Comparison of ENCODE assay signal across 17 cellular contexts in the genomic region with DNA sequence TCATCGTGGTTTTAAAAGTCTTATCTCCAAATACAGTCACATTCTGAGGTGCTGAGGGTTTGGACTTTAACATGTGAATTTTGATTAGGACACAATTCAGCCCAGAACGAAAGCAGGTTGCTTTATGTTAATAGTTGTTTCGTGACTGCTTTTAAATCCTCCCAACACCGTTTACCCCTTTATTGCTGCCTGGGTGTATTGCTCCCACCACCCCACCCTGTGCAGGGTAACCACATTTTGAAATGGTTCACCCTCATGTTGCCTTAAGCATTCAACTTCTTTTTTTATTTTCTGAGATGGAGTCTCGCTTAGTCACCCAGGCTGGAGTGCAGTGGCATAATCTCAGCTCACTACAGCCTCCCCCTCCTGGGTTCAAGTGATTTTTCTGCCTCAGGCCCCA. TPM values are rescaled to one million over a fixed set of nuclear protein-coding genes. Genes with fewer than 3 reads are reported as not detected.
DNase-seq lines count a peak whose midpoint lies in the region; ATAC-seq, FAIRE-seq and TF ChIP-seq lines count a peak whose summit lies in the region.
"Had no signal": no experiment of that assay in that cellular context is flagged by ENCODE, and none has a peak within 500 bp of the region (broad histone marks: within the 10 kb centered on the region; RNA-seq: fewer than 3 reads in every experiment).

No MANE protein-coding gene starts in this region.

- DNase-seq in HepG2 (ENCODE audit: low spot score) (no peak), right lobe of liver (no peak), osteoblast (ENCODE audit: insufficient read length, low spot score, missing footprints) (peak; percentile 50), coronary artery (ENCODE audit: low spot score) (no peak)
- DNase-seq: 8988T; Calu3; CD8-positive, alpha-beta T cell; DMS79 treated with DMSO at 0.1 percent for 48 hours; GF-D8; GOT3; H7 had no signal

- no peak for ATAC-seq in HepG2
- ATAC-seq in right lobe of liver, result no peak
- no peak for ATAC-seq in HG03460 (IDR thresholded peaks at IDR 0.05; ENCODE audit: unreplicated experiment)
- ATAC-seq: CD8-positive, alpha-beta T cell; HCT116 had no signal

- TF ChIP-seq EP300 in HepG2 (IDR thresholded peaks at IDR 0.05; ENCODE audit: low read depth in 2 of 2, low read length in 2 of 2), result no peak
- TF ChIP-seq EP300 in HepG2 (CRISPR knock-in tag; IDR thresholded peaks at IDR 0.05; ENCODE audit: borderline replicate concordance), result no peak

- CTCF ChIA-PET in HepG2 (lab: Yijun Ruan, JAX; ENCODE audit: low intra/inter-chr PET ratio, low total read pairs), result no interaction called here

- 20% methylated on average over 5 of the region's 5 CpGs for WGBS in HepG2 (ENCODE audit: low lambda C conversion rate)
- WGBS in right lobe of liver (ENCODE audit: insufficient coverage, low coverage, low lambda C conversion rate, missing lambda C conversion rate), result 43% methylated on average over 5 of the region's 5 CpGs

- TF ChIP-seq CTCF in HepG2 (CRISPR knock-in tag; IDR thresholded peaks at IDR 0.05) (no peak), right lobe of liver (IDR thresholded peaks at IDR 0.05) (no peak), osteoblast (IDR thresholded peaks at IDR 0.05; ENCODE audit: extremely low read depth, low read depth, low read length) (no peak), coronary artery (IDR thresholded peaks at IDR 0.05) (no peak)

- no peaks in the 10 kb centered on the region for H3K9me3 ChIP-seq in HepG2 (ENCODE audit: low read length)
- H3K9me3 ChIP-seq in right lobe of liver, result no peaks in the 10 kb centered on the region
- no peaks in the 10 kb centered on the region for H3K9me3 ChIP-seq in osteoblast (ENCODE audit: low read depth, low read length)
- H3K9me3 ChIP-seq: BLaER1 had no signal

- H3K27me3 ChIP-seq in HepG2 (ENCODE audit: control insufficient read depth in 1 of 2, insufficient read depth in 2 of 2, low read length in 2 of 2) (peaks cover 2 to 63% of the 10 kb centered on the region in 2 experiments), right lobe of liver (no peaks in the 10 kb centered on the region), osteoblast (ENCODE audit: insufficient read depth, low read length) (peaks cover 33% of the 10 kb centered on the region)
- H3K27me3 ChIP-seq: BLaER1 had no signal

- no peak overlapping the region for H3K4me2 ChIP-seq in HepG2 (ENCODE audit: low read depth, low read length)
- no peak overlapping the region for H3K4me2 ChIP-seq in osteoblast (ENCODE audit: insufficient read depth, low read length)
- H3K4me2 ChIP-seq: BLaER1 had no signal

- H3K9ac ChIP-seq in HepG2 (ENCODE audit: insufficient read depth, low read depth, low read length), result no peak overlapping the region
- H3K9ac ChIP-seq: BLaER1 had no signal

- no peak for FAIRE-seq in HepG2 (lab: Jason Lieb, UNC)

- in situ Hi-C loops in HepG2 (cut with HindIII; ENCODE audit: extremely low pct_ligation_motif_present, low pct_unique_long_range_greater_than_20kb), result no loop called here

- no peak overlapping the region for H3K4me3 ChIP-seq in HepG2 (replicated peaks in 1 of 3; ENCODE audit: insufficient read depth in 1 of 3, low read depth in 2 of 3, low read length in 3 of 3)
- no peak overlapping the region for H3K4me3 ChIP-seq in right lobe of liver
- no peak overlapping the region for H3K4me3 ChIP-seq in osteoblast (ENCODE audit: insufficient read depth, low read length)
- no peak overlapping the region for H3K4me3 ChIP-seq in coronary artery
- H3K4me3 ChIP-seq: BLaER1 had no signal

- H3K27ac ChIP-seq in HepG2 (ENCODE audit: extremely low read length, insufficient read depth, low read length) (no peak overlapping the region), right lobe of liver (no peak overlapping the region), osteoblast (ENCODE audit: low read depth, low read length) (no peak overlapping the region), coronary artery (no peak overlapping the region)
- H3K27ac ChIP-seq: BLaER1 had no signal

- intact Hi-C loops in HepG2 (cut with micrococcal nuclease; ENCODE audit: unreplicated experiment), result no loop called here
- intact Hi-C loops in right lobe of liver (cut with DNase I), result no loop called here

- TF ChIP-seq POLR2A in HepG2 (IDR thresholded peaks at IDR 0.05; ENCODE audit: insufficient read depth in 1 of 2, low read depth in 2 of 2, low read length in 2 of 2) (no peak), right lobe of liver (IDR thresholded peaks at IDR 0.05) (no peak)

- H2AFZ ChIP-seq in HepG2 (ENCODE audit: low read length) (no peak overlapping the region), osteoblast (ENCODE audit: low read length) (no peak overlapping the region)

- H3K79me2 ChIP-seq in HepG2 (ENCODE audit: insufficient read depth, low read length), result no peaks in the 10 kb centered on the region
- no peaks in the 10 kb centered on the region for H3K79me2 ChIP-seq in osteoblast (ENCODE audit: insufficient read depth, low read length)

- H4K20me1 ChIP-seq in HepG2 (ENCODE audit: insufficient read depth, low read length) (no peaks in the 10 kb centered on the region; the same call in 1 of the 2 replicates), osteoblast (ENCODE audit: insufficient read depth, low read length) (no peaks in the 10 kb centered on the region)
- H4K20me1 ChIP-seq: BLaER1 had no signal

- H3K4me1 ChIP-seq in HepG2 (ENCODE audit: insufficient read depth, low read length) (peaks cover 6% of the 10 kb centered on the region; the same call in 1 of the 2 replicates), right lobe of liver (no peaks in the 10 kb centered on the region), osteoblast (ENCODE audit: insufficient read depth, low read length) (peaks cover 5% of the 10 kb centered on the region)

- no TSS peak for BruUV-seq in HepG2 (replicated peaks; lab: Mats Ljungman, UMichigan)

- TF ChIP-seq RAD21 in HepG2 (CRISPR knock-in tag; IDR thresholded peaks at IDR 0.05), result no peak

- H3K36me3 ChIP-seq in HepG2 (replicated peaks in 1 of 2; ENCODE audit: control insufficient read depth in 1 of 2, insufficient read depth in 2 of 2, low read length in 2 of 2) (no peaks in the 10 kb centered on the region), right lobe of liver (no peaks in the 10 kb centered on the region), osteoblast (ENCODE audit: insufficient read depth, low read length) (no peaks in the 10 kb centered on the region)
- H3K36me3 ChIP-seq: BLaER1 had no signal

- POLR2A ChIA-PET in HepG2 (lab: Yijun Ruan, JAX), result no interaction called here

RNA-seq across cellular contexts. Expression of a gene that starts 13.3 kb away (rescaled TPM):
- total RNA-seq in HepG2 (2016; rRNA removed; fragmentation: Illumina TruSeq; extraction: Trizol) (0.04 TPM in 1 of 2 replicates, not detected in the other), right lobe of liver (1 to 10 TPM in 3 of 6 experiments, under 1 TPM in 1, not detected in 2; 0.37 to 5.6 (median 2.1) TPM), osteoblast (0.29 and 0.36 TPM in 2 replicates)
- total RNA-seq in HepG2 (2016; cell fraction: cytosol; rRNA removed; fragmentation: Illumina TruSeq; extraction: Trizol; ENCODE audit: low read depth), result not detected in 2 replicates
- total RNA-seq in HepG2 (2016; cell fraction: insoluble cytoplasmic fraction; rRNA removed; fragmentation: Illumina TruSeq; extraction: Trizol), result 0.09 TPM in 1 of 2 replicates, not detected in the other
- 0.21 and 0.28 TPM in 2 replicates for total RNA-seq in HepG2 (2016; cell fraction: membrane; rRNA removed; fragmentation: Illumina TruSeq; extraction: Trizol)
- 0.22 and 0.25 TPM in 2 replicates for total RNA-seq in HepG2 (2016; cell fraction: nucleus; rRNA removed; fragmentation: Illumina TruSeq; extraction: Trizol)
- 0.07 TPM in 1 of 2 replicates, not detected in the other for polyA plus RNA-seq in HepG2 (2011; rRNA removed)
- polyA plus RNA-seq in HepG2 (2011; cell fraction: cytosol; rRNA removed), result not detected in 2 replicates
- polyA plus RNA-seq in HepG2 (2011; cell fraction: nucleus; rRNA removed), result 0.10 and 0.48 TPM in 2 replicates
- 0.09 TPM in 1 of 2 replicates, not detected in the other for polyA plus RNA-seq in HepG2 (2012)
- polyA plus RNA-seq in HepG2 (2016; cell fraction: cytosol; fragmentation: Illumina TruSeq; extraction: Trizol; ENCODE audit: low read depth), result not detected in 2 replicates
- not detected in 2 replicates for polyA plus RNA-seq in HepG2 (2016; cell fraction: insoluble cytoplasmic fraction; fragmentation: Illumina TruSeq; extraction: Trizol; ENCODE audit: low read depth)
- polyA plus RNA-seq in HepG2 (2016; cell fraction: membrane; fragmentation: Illumina TruSeq; extraction: Trizol; ENCODE audit: low read depth), result not detected in 2 replicates
- 0.35 and 0.44 TPM in 2 replicates for polyA plus RNA-seq in HepG2 (2016; cell fraction: nucleus; fragmentation: Illumina TruSeq; extraction: Trizol; ENCODE audit: insufficient read depth, low read depth)
- 0.37 TPM in 1 of 2 replicates, not detected in the other for polyA minus RNA-seq in HepG2 (2011; rRNA and poly(A)+ RNA removed; ENCODE audit: low replicate concordance)
- polyA minus RNA-seq in HepG2 (2011; cell fraction: cytosol; rRNA and poly(A)+ RNA removed), result not detected in 2 replicates
- 0.37 TPM in 1 of 2 replicates, not detected in the other for polyA minus RNA-seq in HepG2 (2011; cell fraction: nucleus; rRNA and poly(A)+ RNA removed)
- total RNA-seq: A673; Calu3; CD8-positive, alpha-beta T cell had no signal
- polyA plus RNA-seq: AG04450 had no signal

RNA-seq across cellular contexts. Expression of a gene that starts 13.5 kb away (rescaled TPM):
- total RNA-seq in HepG2 (2016; rRNA removed; fragmentation: Illumina TruSeq; extraction: Trizol) (41.0 and 49.7 TPM in 2 replicates), right lobe of liver (1 to 10 TPM; 4.3 to 8.1 (median 6.2) TPM), osteoblast (18.1 and 18.9 TPM in 2 replicates)
- 7.8 and 9.0 TPM in 2 replicates for total RNA-seq in HepG2 (2016; cell fraction: cytosol; rRNA removed; fragmentation: Illumina TruSeq; extraction: Trizol; ENCODE audit: low read depth)
- 44.0 and 52.4 TPM in 2 replicates for total RNA-seq in HepG2 (2016; cell fraction: insoluble cytoplasmic fraction; rRNA removed; fragmentation: Illumina TruSeq; extraction: Trizol)
- 24.0 and 24.1 TPM in 2 replicates for total RNA-seq in HepG2 (2016; cell fraction: membrane; rRNA removed; fragmentation: Illumina TruSeq; extraction: Trizol)
- 44.3 and 51.5 TPM in 2 replicates for total RNA-seq in HepG2 (2016; cell fraction: nucleus; rRNA removed; fragmentation: Illumina TruSeq; extraction: Trizol)
- 38.5 and 49.2 TPM in 2 replicates for polyA plus RNA-seq in HepG2 (2011; rRNA removed)
- 16.7 and 25.9 TPM in 2 replicates for polyA plus RNA-seq in HepG2 (2011; cell fraction: cytosol; rRNA removed)
- polyA plus RNA-seq in HepG2 (2011; cell fraction: nucleus; rRNA removed), result 63.7 and 74.4 TPM in 2 replicates
- 37.4 and 44.3 TPM in 2 replicates for polyA plus RNA-seq in HepG2 (2012)
- 4.0 and 5.2 TPM in 2 replicates for polyA plus RNA-seq in HepG2 (2016; cell fraction: cytosol; fragmentation: Illumina TruSeq; extraction: Trizol; ENCODE audit: low read depth)
- polyA plus RNA-seq in HepG2 (2016; cell fraction: insoluble cytoplasmic fraction; fragmentation: Illumina TruSeq; extraction: Trizol; ENCODE audit: low read depth), result 31.8 and 35.8 TPM in 2 replicates
- polyA plus RNA-seq in HepG2 (2016; cell fraction: membrane; fragmentation: Illumina TruSeq; extraction: Trizol; ENCODE audit: low read depth), result 9.4 and 9.5 TPM in 2 replicates
- polyA plus RNA-seq in HepG2 (2016; cell fraction: nucleus; fragmentation: Illumina TruSeq; extraction: Trizol; ENCODE audit: insufficient read depth, low read depth), result 82.3 and 86.1 TPM in 2 replicates
- 16.9 and 31.3 TPM in 2 replicates for polyA minus RNA-seq in HepG2 (2011; rRNA and poly(A)+ RNA removed; ENCODE audit: low replicate concordance)
- 17.4 and 22.4 TPM in 2 replicates for polyA minus RNA-seq in HepG2 (2011; cell fraction: cytosol; rRNA and poly(A)+ RNA removed)
- 37.8 and 49.3 TPM in 2 replicates for polyA minus RNA-seq in HepG2 (2011; cell fraction: nucleus; rRNA and poly(A)+ RNA removed)

RNA-seq across cellular contexts. Expression of a gene that starts 28.4 kb away (rescaled TPM):
- total RNA-seq in HepG2 (2016; rRNA removed; fragmentation: Illumina TruSeq; extraction: Trizol) (8.3 and 15.6 TPM in 2 replicates), right lobe of liver (10 to 100 TPM; 11.0 to 28.3 (median 19.3) TPM), osteoblast (19.5 and 20.6 TPM in 2 replicates)
- total RNA-seq in HepG2 (2016; cell fraction: cytosol; rRNA removed; fragmentation: Illumina TruSeq; extraction: Trizol; ENCODE audit: low read depth), result 9.0 and 11.9 TPM in 2 replicates
- total RNA-seq in HepG2 (2016; cell fraction: insoluble cytoplasmic fraction; rRNA removed; fragmentation: Illumina TruSeq; extraction: Trizol), result 5.7 and 17.7 TPM in 2 replicates
- 9.2 and 10.3 TPM in 2 replicates for total RNA-seq in HepG2 (2016; cell fraction: membrane; rRNA removed; fragmentation: Illumina TruSeq; extraction: Trizol)
- total RNA-seq in HepG2 (2016; cell fraction: nucleus; rRNA removed; fragmentation: Illumina TruSeq; extraction: Trizol), result 33.5 and 39.8 TPM in 2 replicates
- 20.8 and 25.2 TPM in 2 replicates for polyA plus RNA-seq in HepG2 (2011; rRNA removed)
- 6.5 and 8.8 TPM in 2 replicates for polyA plus RNA-seq in HepG2 (2011; cell fraction: cytosol; rRNA removed)
- polyA plus RNA-seq in HepG2 (2011; cell fraction: nucleus; rRNA removed), result 318 and 424 TPM in 2 replicates
- polyA plus RNA-seq in HepG2 (2012), result 24.5 and 34.3 TPM in 2 replicates
- polyA plus RNA-seq in HepG2 (2016; cell fraction: cytosol; fragmentation: Illumina TruSeq; extraction: Trizol; ENCODE audit: low read depth), result 1.1 and 1.7 TPM in 2 replicates
- 9.1 and 13.0 TPM in 2 replicates for polyA plus RNA-seq in HepG2 (2016; cell fraction: insoluble cytoplasmic fraction; fragmentation: Illumina TruSeq; extraction: Trizol; ENCODE audit: low read depth)
- 1.9 and 2.6 TPM in 2 replicates for polyA plus RNA-seq in HepG2 (2016; cell fraction: membrane; fragmentation: Illumina TruSeq; extraction: Trizol; ENCODE audit: low read depth)
- polyA plus RNA-seq in HepG2 (2016; cell fraction: nucleus; fragmentation: Illumina TruSeq; extraction: Trizol; ENCODE audit: insufficient read depth, low read depth), result 119 and 132 TPM in 2 replicates
- 40.8 and 57.1 TPM in 2 replicates for polyA minus RNA-seq in HepG2 (2011; rRNA and poly(A)+ RNA removed; ENCODE audit: low replicate concordance)
- polyA minus RNA-seq in HepG2 (2011; cell fraction: cytosol; rRNA and poly(A)+ RNA removed), result 4.0 and 5.1 TPM in 2 replicates
- 62.5 and 75.1 TPM in 2 replicates for polyA minus RNA-seq in HepG2 (2011; cell fraction: nucleus; rRNA and poly(A)+ RNA removed)

RNA-seq across cellular contexts. Expression of a gene that starts 32.5 kb away (rescaled TPM):
- total RNA-seq in HepG2 (2016; rRNA removed; fragmentation: Illumina TruSeq; extraction: Trizol) (not detected in 2 replicates), right lobe of liver (1 to 10 TPM in 1 of 6 experiments, under 1 TPM in 1, not detected in 4; 0.87 to 1.0 TPM), osteoblast (under 0.01 TPM in 1 of 2 replicates, not detected in the other)
- total RNA-seq in HepG2 (2016; cell fraction: cytosol; rRNA removed; fragmentation: Illumina TruSeq; extraction: Trizol; ENCODE audit: low read depth), result not detected in 2 replicates
- total RNA-seq in HepG2 (2016; cell fraction: insoluble cytoplasmic fraction; rRNA removed; fragmentation: Illumina TruSeq; extraction: Trizol), result not detected in 2 replicates
- not detected in 2 replicates for total RNA-seq in HepG2 (2016; cell fraction: membrane; rRNA removed; fragmentation: Illumina TruSeq; extraction: Trizol)
- not detected in 2 replicates for total RNA-seq in HepG2 (2016; cell fraction: nucleus; rRNA removed; fragmentation: Illumina TruSeq; extraction: Trizol)
- polyA plus RNA-seq in HepG2 (2011; rRNA removed), result not detected in 2 replicates
- 0.03 TPM in 1 of 2 replicates, not detected in the other for polyA plus RNA-seq in HepG2 (2011; cell fraction: cytosol; rRNA removed)
- polyA plus RNA-seq in HepG2 (2011; cell fraction: nucleus; rRNA removed), result not detected in 2 replicates
- polyA plus RNA-seq in HepG2 (2012), result not detected in 2 replicates
- not detected in 2 replicates for polyA plus RNA-seq in HepG2 (2016; cell fraction: cytosol; fragmentation: Illumina TruSeq; extraction: Trizol; ENCODE audit: low read depth)
- polyA plus RNA-seq in HepG2 (2016; cell fraction: insoluble cytoplasmic fraction; fragmentation: Illumina TruSeq; extraction: Trizol; ENCODE audit: low read depth), result not detected in 2 replicates
- polyA plus RNA-seq in HepG2 (2016; cell fraction: membrane; fragmentation: Illumina TruSeq; extraction: Trizol; ENCODE audit: low read depth), result not detected in 2 replicates
- polyA plus RNA-seq in HepG2 (2016; cell fraction: nucleus; fragmentation: Illumina TruSeq; extraction: Trizol; ENCODE audit: insufficient read depth, low read depth), result not detected in 2 replicates
- not detected in 2 replicates for polyA minus RNA-seq in HepG2 (2011; rRNA and poly(A)+ RNA removed; ENCODE audit: low replicate concordance)
- polyA minus RNA-seq in HepG2 (2011; cell fraction: cytosol; rRNA and poly(A)+ RNA removed), result not detected in 2 replicates
- polyA minus RNA-seq in HepG2 (2011; cell fraction: nucleus; rRNA and poly(A)+ RNA removed), result not detected in 2 replicates
- total RNA-seq: A673; Calu3; CD8-positive, alpha-beta T cell; H7; HT-29 had no signal
- polyA plus RNA-seq: AG04450 had no signal

RNA-seq across cellular contexts. Expression of a gene that starts 41.7 kb away (rescaled TPM):
- total RNA-seq in HepG2 (2016; rRNA removed; fragmentation: Illumina TruSeq; extraction: Trizol) (42.0 and 56.7 TPM in 2 replicates), right lobe of liver (10 to 100 TPM; 34.5 to 45.6 (median 40.1) TPM), osteoblast (114 and 133 TPM in 2 replicates)
- 14.4 and 16.1 TPM in 2 replicates for total RNA-seq in HepG2 (2016; cell fraction: cytosol; rRNA removed; fragmentation: Illumina TruSeq; extraction: Trizol; ENCODE audit: low read depth)
- total RNA-seq in HepG2 (2016; cell fraction: insoluble cytoplasmic fraction; rRNA removed; fragmentation: Illumina TruSeq; extraction: Trizol), result 36.6 and 55.6 TPM in 2 replicates
- total RNA-seq in HepG2 (2016; cell fraction: membrane; rRNA removed; fragmentation: Illumina TruSeq; extraction: Trizol), result 45.4 and 47.4 TPM in 2 replicates
- 69.1 and 74.7 TPM in 2 replicates for total RNA-seq in HepG2 (2016; cell fraction: nucleus; rRNA removed; fragmentation: Illumina TruSeq; extraction: Trizol)
- 83.4 and 91.3 TPM in 2 replicates for polyA plus RNA-seq in HepG2 (2011; rRNA removed)
- 67.3 and 71.7 TPM in 2 replicates for polyA plus RNA-seq in HepG2 (2011; cell fraction: cytosol; rRNA removed)
- polyA plus RNA-seq in HepG2 (2011; cell fraction: nucleus; rRNA removed), result 131 and 133 TPM in 2 replicates
- 62.6 and 69.2 TPM in 2 replicates for polyA plus RNA-seq in HepG2 (2012)
- 8.3 TPM in 2 replicates for polyA plus RNA-seq in HepG2 (2016; cell fraction: cytosol; fragmentation: Illumina TruSeq; extraction: Trizol; ENCODE audit: low read depth)
- polyA plus RNA-seq in HepG2 (2016; cell fraction: insoluble cytoplasmic fraction; fragmentation: Illumina TruSeq; extraction: Trizol; ENCODE audit: low read depth), result 38.4 and 45.1 TPM in 2 replicates
- polyA plus RNA-seq in HepG2 (2016; cell fraction: membrane; fragmentation: Illumina TruSeq; extraction: Trizol; ENCODE audit: low read depth), result 28.8 and 29.8 TPM in 2 replicates
- 102 and 104 TPM in 2 replicates for polyA plus RNA-seq in HepG2 (2016; cell fraction: nucleus; fragmentation: Illumina TruSeq; extraction: Trizol; ENCODE audit: insufficient read depth, low read depth)
- polyA minus RNA-seq in HepG2 (2011; rRNA and poly(A)+ RNA removed; ENCODE audit: low replicate concordance), result 115 TPM in 2 replicates
- polyA minus RNA-seq in HepG2 (2011; cell fraction: cytosol; rRNA and poly(A)+ RNA removed), result 74.7 and 82.8 TPM in 2 replicates
- 177 and 179 TPM in 2 replicates for polyA minus RNA-seq in HepG2 (2011; cell fraction: nucleus; rRNA and poly(A)+ RNA removed)
